In genomic region chr1:827221-828063, GRCh38 we compare ENCODE assay signal across 8 cellular contexts.
DNase-seq lines count a peak whose midpoint lies in the region; ATAC-seq and TF ChIP-seq lines count a peak whose summit lies in the region.
"Not testable (repeated sequence)": the region's sequence is repeated elsewhere in the genome, so short reads cannot be mapped to it uniquely, and the experiment has no call there.

No MANE protein-coding gene starts in this region.

- peak overlapping the region; percentile 92 to 99 (median 97) for H3K27ac Mint-ChIP-seq in CD4-positive, alpha-beta memory T cell
- peak overlapping the region; percentile 92 for H3K27ac Mint-ChIP-seq in activated CD4-positive, alpha-beta memory T cell treated with anti-CD3 and anti-CD28 coated beads, Interleukin-2, amount 10 ng/mL, durations not matched to agents 7 days and 5 days

- not testable (repeated sequence) for TF ChIP-seq CTCF in lung (IDR thresholded peaks at IDR 0.05; ENCODE audit: control extremely low read depth, extremely low read depth)

- not testable (repeated sequence) for H3K27me3 ChIP-seq in CD4-positive, alpha-beta memory T cell (ENCODE audit: insufficient read depth, low read length); ectodermal cell (ENCODE audit: control insufficient read depth, insufficient read depth, low read length, poor library complexity, severe bottlenecking); lung (ENCODE audit: control insufficient read depth, insufficient read depth)

- H3K4me3 Mint-ChIP-seq in CD4-positive, alpha-beta memory T cell: peak overlapping the region; percentile 92 to 97 (median 93)
- peak overlapping the region; percentile 85 for H3K4me3 Mint-ChIP-seq in activated CD4-positive, alpha-beta memory T cell treated with anti-CD3 and anti-CD28 coated beads, Interleukin-2, amount 10 ng/mL, durations not matched to agents 7 days and 5 days

- H3K36me3 ChIP-seq in CD4-positive, alpha-beta memory T cell (ENCODE audit: insufficient read depth, low read length); ectodermal cell (ENCODE audit: control insufficient read depth, insufficient read depth, low read length); lung (ENCODE audit: control insufficient read depth in 2 of 2, insufficient read depth in 2 of 2, low read length in 2 of 2): not testable (repeated sequence)

- H3K27ac ChIP-seq in CD4-positive, alpha-beta memory T cell (ENCODE audit: low read depth, low read length): peak overlapping the region; percentile 82
- H3K27ac ChIP-seq in ectodermal cell (ENCODE audit: insufficient read depth, low read depth, low read length, poor library complexity, severe bottlenecking): not testable (repeated sequence)
- peak overlapping the region; percentile 92 to 97 for H3K27ac ChIP-seq in lung (ENCODE audit: low read depth in 1 of 2, low read length in 1 of 2)

- ATAC-seq in GM19452 (IDR thresholded peaks at IDR 0.05; ENCODE audit: unreplicated experiment) (peak; percentile 86), HG03565 (IDR thresholded peaks at IDR 0.05; ENCODE audit: unreplicated experiment) (peak; percentile 62), lung (ENCODE audit: insufficient read depth, low FRiP score) (peak; percentile 98)

- CTCF ChIA-PET in CD4-positive, alpha-beta memory T cell (lab: Charles Lee; ENCODE audit: partially characterized antibody); activated CD4-positive, alpha-beta memory T cell treated with anti-CD3 and anti-CD28 coated beads, Interleukin-2, amount 10 ng/mL, durations not matched to agents 7 days and 5 days (lab: Charles Lee): not testable (repeated sequence)

- H3K27me3 Mint-ChIP-seq in CD4-positive, alpha-beta memory T cell; activated CD4-positive, alpha-beta memory T cell treated with anti-CD3 and anti-CD28 coated beads, Interleukin-2, amount 10 ng/mL, durations not matched to agents 7 days and 5 days: not testable (repeated sequence)

- H3K9me3 ChIP-seq in CD4-positive, alpha-beta memory T cell (ENCODE audit: control insufficient read depth in 1 of 2, low read length in 2 of 2); ectodermal cell (ENCODE audit: control insufficient read depth, low read length); lung (ENCODE audit: control insufficient read depth in 2 of 2, insufficient read depth in 1 of 2, low read length in 1 of 2): not testable (repeated sequence)

- intact Hi-C loops in CD4-positive, alpha-beta memory T cell (cut with micrococcal nuclease): loop anchor here (10.0 kb wide), 1 partner anchor 53 kb away; no protein-coding TSS in a partner anchor

- H3K4me1 Mint-ChIP-seq in CD4-positive, alpha-beta memory T cell: peaks cover 25 to 54% (median 40%) of the 10 kb centered on the region in 4 donors
- H3K4me1 Mint-ChIP-seq in activated CD4-positive, alpha-beta memory T cell treated with anti-CD3 and anti-CD28 coated beads, Interleukin-2, amount 10 ng/mL, durations not matched to agents 7 days and 5 days: peaks cover 30% of the 10 kb centered on the region

- POLR2A ChIA-PET in CD4-positive, alpha-beta memory T cell (lab: Charles Lee; ENCODE audit: partially characterized antibody); activated CD4-positive, alpha-beta memory T cell treated with anti-CD3 and anti-CD28 coated beads, Interleukin-2, amount 10 ng/mL, durations not matched to agents 7 days and 5 days (lab: Charles Lee): not testable (repeated sequence)

- not testable (repeated sequence) for H3K9me3 Mint-ChIP-seq in CD4-positive, alpha-beta memory T cell; activated CD4-positive, alpha-beta memory T cell treated with anti-CD3 and anti-CD28 coated beads, Interleukin-2, amount 10 ng/mL, durations not matched to agents 7 days and 5 days

- peaks cover 26% of the 10 kb centered on the region for H3K4me1 ChIP-seq in CD4-positive, alpha-beta memory T cell (ENCODE audit: insufficient read depth, low read length)
- not testable (repeated sequence) for H3K4me1 ChIP-seq in ectodermal cell (ENCODE audit: control insufficient read depth, insufficient read depth, low read length); lung (ENCODE audit: control insufficient read depth in 2 of 2, insufficient read depth in 2 of 2, low read length in 2 of 2)

- H3K36me3 Mint-ChIP-seq in CD4-positive, alpha-beta memory T cell: peaks cover 5 to 13% of the 10 kb centered on the region in 2 donors
- H3K36me3 Mint-ChIP-seq in activated CD4-positive, alpha-beta memory T cell treated with anti-CD3 and anti-CD28 coated beads, Interleukin-2, amount 10 ng/mL, durations not matched to agents 7 days and 5 days (ENCODE audit: low read depth): not testable (repeated sequence)

- DNase-seq in CD4-positive, alpha-beta memory T cell: peak; percentile 90 to 95 (median 92)
- DNase-seq in NCI-H82 (lab: John Stamatoyannopoulos, UW) (peak; percentile 94), lung (ENCODE audit: low spot score) (peak; percentile 97)
- peak; percentile 96 for DNase-seq in activated CD4-positive, alpha-beta memory T cell treated with anti-CD3 and anti-CD28 coated beads, Interleukin-2, amount 10 ng/mL, durations not matched to agents 7 days and 5 days
- DNase-seq in stimulated activated CD4-positive, alpha-beta T cell treated with anti-CD3 and anti-CD28 coated beads, TNF-alpha, amount 100 ng/mL, for 1 hour (ENCODE audit: low read depth in 3 of 3, low spot score in 1 of 3): peak; percentile 82 to 97 (median 88)

- WGBS in ectodermal cell, 2 experiments: 0 to 1% methylated on average over 62 of the region's 105 CpGs
- 0 to 1% methylated on average over 44 to 67 of the region's 105 CpGs for WGBS in lung, 2 donors

- peak overlapping the region; percentile 29 to 73 for H3K4me3 ChIP-seq in CD4-positive, alpha-beta memory T cell (ENCODE audit: low read length in 2 of 2)
- H3K4me3 ChIP-seq in ectodermal cell (ENCODE audit: insufficient read depth, low read depth, low read length) (peak overlapping the region; percentile 61), lung (peak overlapping the region; percentile 59)
